ENCODE assay signal across 20 cellular contexts in the genomic region with DNA sequence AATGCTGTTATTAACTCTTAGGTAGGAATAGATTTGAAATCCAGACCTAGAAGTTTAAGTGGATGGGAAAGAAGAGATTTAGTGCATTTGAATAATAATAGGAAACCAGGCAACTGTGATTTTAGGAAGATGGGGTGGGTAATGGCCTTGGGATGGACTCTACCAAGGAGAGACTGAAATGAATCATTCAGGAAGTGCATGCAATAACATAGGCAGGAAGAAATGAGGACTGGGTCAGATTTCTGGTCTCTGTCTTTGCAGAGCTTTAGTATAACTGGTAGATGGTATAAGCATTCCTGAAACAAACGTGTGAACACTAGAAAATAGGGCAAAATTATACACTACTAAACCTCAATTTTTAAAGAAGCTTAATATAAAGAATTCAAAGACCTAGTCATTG.
"Had no signal": no experiment of that assay in that cellular context is flagged by ENCODE, and none has a peak within 500 bp of the region (broad histone marks: within the 10 kb centered on the region; RNA-seq: fewer than 3 reads in every experiment).

No MANE protein-coding gene starts in this region.

- H3K27me3 Mint-ChIP-seq: activated naive CD4-positive, alpha-beta T cell treated with anti-CD3 and anti-CD28 coated beads, Interleukin-2, amount 10 ng/mL, durations not matched to agents 7 days and 5 days; stimulated activated memory B cell treated with anti-CD40 and anti-IgM and Interleukin-4, amounts not matched to agents 10 μg/mL and 1 μg/mL and 100 μg/mL, for 72 hours had no signal

- H3K27ac ChIP-seq: left ventricle myocardium inferior, transverse colon had no signal

- H3K4me1 Mint-ChIP-seq: activated CD4-positive, alpha-beta memory T cell treated with anti-CD3 and anti-CD28 coated beads, Interleukin-2, amount 10 ng/mL, durations not matched to agents 7 days and 5 days; activated naive CD4-positive, alpha-beta T cell treated with anti-CD3 and anti-CD28 coated beads, Interleukin-2, amount 10 ng/mL, durations not matched to agents 7 days and 5 days; immature natural killer cell; mesothelial cell of epicardium; stimulated activated memory B cell treated with anti-CD40 and anti-IgM and Interleukin-4, amounts not matched to agents 10 μg/mL and 1 μg/mL and 100 μg/mL, for 72 hours had no signal

- H3K27ac Mint-ChIP-seq: activated CD4-positive, alpha-beta memory T cell treated with anti-CD3 and anti-CD28 coated beads, Interleukin-2, amount 10 ng/mL, durations not matched to agents 7 days and 5 days; activated naive CD4-positive, alpha-beta T cell treated with anti-CD3 and anti-CD28 coated beads, Interleukin-2, amount 10 ng/mL, durations not matched to agents 7 days and 5 days; activated T-cell treated with anti-CD3 and anti-CD28 coated beads, Interleukin-2, amount 50 U/mL, for 72 hours; immature natural killer cell; mesothelial cell of epicardium; naive thymus-derived CD8-positive, alpha-beta T cell; stimulated activated memory B cell treated with anti-CD40 and anti-IgM and Interleukin-4, amounts not matched to agents 10 μg/mL and 1 μg/mL and 100 μg/mL, for 72 hours had no signal

- H3K36me3 Mint-ChIP-seq: activated naive CD4-positive, alpha-beta T cell treated with anti-CD3 and anti-CD28 coated beads, Interleukin-2, amount 10 ng/mL, durations not matched to agents 7 days and 5 days; immature natural killer cell; mesothelial cell of epicardium; naive thymus-derived CD8-positive, alpha-beta T cell; stimulated activated memory B cell treated with anti-CD40 and anti-IgM and Interleukin-4, amounts not matched to agents 10 μg/mL and 1 μg/mL and 100 μg/mL, for 72 hours had no signal

- H3K27me3 ChIP-seq: transverse colon had no signal

- H3K9me3 ChIP-seq: left ventricle myocardium inferior, transverse colon had no signal

- H3K4me3 ChIP-seq: left ventricle myocardium inferior, transverse colon had no signal

- DNase-seq: activated CD4-positive, alpha-beta memory T cell treated with anti-CD3 and anti-CD28 coated beads, Interleukin-2, amount 10 ng/mL, durations not matched to agents 7 days and 5 days; activated CD4-positive, alpha-beta T cell treated with anti-CD3 and anti-CD28 coated beads for 4 hours; activated CD4-positive, CD25-positive, alpha-beta regulatory T cell; activated effector memory CD4-positive, alpha-beta T cell treated with Interleukin-2 at 50 U/mL for 16 hours; activated naive CD4-positive, alpha-beta T cell treated with anti-CD3 and anti-CD28 coated beads, Interleukin-2, amount 10 ng/mL, durations not matched to agents 7 days and 5 days; activated T-cell treated with anti-CD3 and anti-CD28 coated beads, Interleukin-2, amount 50 U/mL, for 72 hours; cerebellar nuclear complex; cortex of kidney; immature natural killer cell; kidney glomerular epithelial cell; left ventricle myocardium inferior; naive thymus-derived CD8-positive, alpha-beta T cell; small intestine; stimulated activated CD4-positive, alpha-beta T cell treated with anti-CD3 and anti-CD28 coated beads, Interleukin-15, amount 100 ng/mL, for 24 hours; T1000; transverse colon had no signal

- FAIRE-seq: small intestine, urothelium cell line had no signal

- H3K4me1 ChIP-seq: left ventricle myocardium inferior, transverse colon had no signal

- H3K4me3 Mint-ChIP-seq: activated CD4-positive, alpha-beta memory T cell treated with anti-CD3 and anti-CD28 coated beads, Interleukin-2, amount 10 ng/mL, durations not matched to agents 7 days and 5 days; activated naive CD4-positive, alpha-beta T cell treated with anti-CD3 and anti-CD28 coated beads, Interleukin-2, amount 10 ng/mL, durations not matched to agents 7 days and 5 days; activated T-cell treated with anti-CD3 and anti-CD28 coated beads, Interleukin-2, amount 50 U/mL, for 72 hours; immature natural killer cell; mesothelial cell of epicardium; naive thymus-derived CD8-positive, alpha-beta T cell; stimulated activated memory B cell treated with anti-CD40 and anti-IgM and Interleukin-4, amounts not matched to agents 10 μg/mL and 1 μg/mL and 100 μg/mL, for 72 hours had no signal

- ATAC-seq: activated T-cell treated with anti-CD3 and anti-CD28 coated beads, Interleukin-2, amount 50 U/mL, for 72 hours; naive thymus-derived CD8-positive, alpha-beta T cell; sciatic nerve; stimulated activated memory B cell treated with anti-CD40 and anti-IgM and Interleukin-4, amounts not matched to agents 10 μg/mL and 1 μg/mL and 100 μg/mL, for 72 hours had no signal

- H3K36me3 ChIP-seq: left ventricle myocardium inferior, transverse colon had no signal

- H3K9me3 Mint-ChIP-seq: activated CD4-positive, alpha-beta memory T cell treated with anti-CD3 and anti-CD28 coated beads, Interleukin-2, amount 10 ng/mL, durations not matched to agents 7 days and 5 days; activated naive CD4-positive, alpha-beta T cell treated with anti-CD3 and anti-CD28 coated beads, Interleukin-2, amount 10 ng/mL, durations not matched to agents 7 days and 5 days; activated T-cell treated with anti-CD3 and anti-CD28 coated beads, Interleukin-2, amount 50 U/mL, for 72 hours; mesothelial cell of epicardium; naive thymus-derived CD8-positive, alpha-beta T cell; stimulated activated memory B cell treated with anti-CD40 and anti-IgM and Interleukin-4, amounts not matched to agents 10 μg/mL and 1 μg/mL and 100 μg/mL, for 72 hours had no signal
